ENCODE assay signal across 23 cellular contexts in the genomic region with DNA sequence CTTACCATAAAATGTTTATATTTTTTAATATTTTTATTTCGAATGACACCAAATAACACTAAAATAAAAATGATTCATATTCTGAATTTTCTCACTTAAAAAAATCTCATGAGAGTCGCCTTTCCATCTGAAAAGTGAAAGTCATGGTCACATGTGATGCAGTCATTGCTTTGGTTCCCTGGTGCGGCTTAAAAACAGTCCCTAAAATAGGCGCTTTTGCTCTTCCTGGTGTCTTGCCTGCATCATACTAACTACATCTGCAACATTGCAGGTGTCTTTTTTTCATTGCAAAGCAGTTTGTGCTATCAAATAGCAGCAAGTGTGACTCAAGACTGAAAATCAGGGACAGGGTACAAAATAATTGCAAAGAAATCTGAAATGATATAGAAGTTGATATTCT.
DNase-seq lines count a peak whose midpoint lies in the region; ATAC-seq and TF ChIP-seq lines count a peak whose summit lies in the region.
"Had no signal": no experiment of that assay in that cellular context is flagged by ENCODE, and none has a peak within 500 bp of the region (broad histone marks: within the 10 kb centered on the region; RNA-seq: fewer than 3 reads in every experiment).

No MANE protein-coding gene starts in this region.

- H3K4me1 ChIP-seq in ACC112 (ENCODE audit: control insufficient read depth, insufficient read depth, low read length, unreplicated experiment) (peaks cover 26% of the 10 kb centered on the region), OCI-LY3 (ENCODE audit: low read length) (peaks cover 18% of the 10 kb centered on the region), osteoblast (ENCODE audit: insufficient read depth, low read length) (peaks cover 25% of the 10 kb centered on the region), tibial nerve (no peaks in the 10 kb centered on the region)
- H3K4me1 ChIP-seq: BLaER1 had no signal

- H3K27ac ChIP-seq in ACC112 (ENCODE audit: low read depth, low read length) (peak overlapping the region; percentile 84), OCI-LY3 (ENCODE audit: low read length) (no peak overlapping the region; the same call in 1 of the 2 replicates), osteoblast (ENCODE audit: low read depth, low read length) (peak overlapping the region; percentile 52), tibial nerve (no peak overlapping the region)
- H3K27ac ChIP-seq: 22Rv1, BLaER1, HL-60 had no signal

- no peak overlapping the region for H3K27ac Mint-ChIP-seq in effector memory CD8-positive, alpha-beta T cell
- H3K27ac Mint-ChIP-seq: CD4-positive, CD25-positive, alpha-beta regulatory T cell had no signal

- no peaks in the 10 kb centered on the region for H3K27me3 ChIP-seq in ACC112 (ENCODE audit: insufficient read depth, low read length)
- H3K27me3 ChIP-seq in OCI-LY3 (ENCODE audit: low read depth, low read length) = no peaks in the 10 kb centered on the region
- no peaks in the 10 kb centered on the region for H3K27me3 ChIP-seq in osteoblast (ENCODE audit: insufficient read depth, low read length)
- H3K27me3 ChIP-seq in tibial nerve = no peaks in the 10 kb centered on the region
- H3K27me3 ChIP-seq: BLaER1 had no signal

- no peaks in the 10 kb centered on the region for H3K27me3 Mint-ChIP-seq in effector memory CD8-positive, alpha-beta T cell
- H3K27me3 Mint-ChIP-seq: CD4-positive, CD25-positive, alpha-beta regulatory T cell had no signal

- TF ChIP-seq EP300 in tibial nerve (IDR thresholded peaks at IDR 0.05) = no peak

- TF ChIP-seq POLR2A in tibial nerve (IDR thresholded peaks at IDR 0.05) = no peak

- H3K4me1 Mint-ChIP-seq in effector memory CD8-positive, alpha-beta T cell (ENCODE audit: low read depth in 2 of 2) = no peaks in the 10 kb centered on the region
- H3K4me1 Mint-ChIP-seq: CD4-positive, CD25-positive, alpha-beta regulatory T cell had no signal

- H2AFZ ChIP-seq in ACC112 (ENCODE audit: low read length, unreplicated experiment) = no peak overlapping the region
- no peak overlapping the region for H2AFZ ChIP-seq in OCI-LY3 (ENCODE audit: low read depth, low read length)
- H2AFZ ChIP-seq in osteoblast (ENCODE audit: low read length) = no peak overlapping the region

- H3K9me3 ChIP-seq in OCI-LY3 (ENCODE audit: insufficient read depth, low read length) (no peaks in the 10 kb centered on the region), osteoblast (ENCODE audit: low read depth, low read length) (no peaks in the 10 kb centered on the region), tibial nerve (no peaks in the 10 kb centered on the region)
- H3K9me3 ChIP-seq: BLaER1, SK-N-SH had no signal

- peak overlapping the region; percentile 40 for H3K4me2 ChIP-seq in OCI-LY3 (ENCODE audit: low read length)
- H3K4me2 ChIP-seq in osteoblast (ENCODE audit: insufficient read depth, low read length) = no peak overlapping the region
- H3K4me2 ChIP-seq: BLaER1, SK-N-SH had no signal

- H4K20me1 ChIP-seq in OCI-LY3 (ENCODE audit: insufficient read depth, low read length) (no peaks in the 10 kb centered on the region), osteoblast (ENCODE audit: insufficient read depth, low read length) (no peaks in the 10 kb centered on the region)
- H4K20me1 ChIP-seq: BLaER1 had no signal

- DNase-seq in osteoblast (ENCODE audit: insufficient read length, low spot score, missing footprints) = no peak
- DNase-seq in effector memory CD8-positive, alpha-beta T cell = no peak
- no peak for DNase-seq in tibial nerve (ENCODE audit: low spot score in 2 of 2)
- DNase-seq: CD4-positive, CD25-positive, alpha-beta regulatory T cell; NCI-H1092 treated with DMSO at 0.1 percent for 48 hours; NCI-H1436; NCI-H187; NCI-H2081 treated with DMSO at 0.1 percent for 48 hours; NCI-H2171; NCI-H226; NCI-H510A; NCI-H69; SIG-M5; SK-N-SH; SW 1271 had no signal

- H3K79me2 ChIP-seq in ACC112 (ENCODE audit: control insufficient read depth, insufficient read depth, low read length, unreplicated experiment) (no peaks in the 10 kb centered on the region), OCI-LY3 (ENCODE audit: low read length) (no peaks in the 10 kb centered on the region), osteoblast (ENCODE audit: insufficient read depth, low read length) (no peaks in the 10 kb centered on the region)

- WGBS in tibial nerve, 2 donors = 93% methylated on average over 4 of the region's 4 CpGs

- no peaks in the 10 kb centered on the region for H3K36me3 ChIP-seq in ACC112 (ENCODE audit: insufficient read depth, low read length)
- H3K36me3 ChIP-seq in OCI-LY3 (replicated peaks; ENCODE audit: low read depth, low read length) = no peaks in the 10 kb centered on the region
- H3K36me3 ChIP-seq in osteoblast (ENCODE audit: insufficient read depth, low read length) = no peaks in the 10 kb centered on the region
- H3K36me3 ChIP-seq in tibial nerve = no peaks in the 10 kb centered on the region
- H3K36me3 ChIP-seq: BLaER1 had no signal

- no peak overlapping the region for H3K9ac ChIP-seq in OCI-LY3 (ENCODE audit: low read length)
- H3K9ac ChIP-seq: BLaER1, SK-N-SH had no signal

- H3K36me3 Mint-ChIP-seq in effector memory CD8-positive, alpha-beta T cell (ENCODE audit: insufficient read depth) = no peaks in the 10 kb centered on the region
- H3K36me3 Mint-ChIP-seq: CD4-positive, CD25-positive, alpha-beta regulatory T cell had no signal

- TF ChIP-seq CTCF in OCI-LY3 (IDR thresholded peaks at IDR 0.05; ENCODE audit: low read depth, low read length) (no peak), osteoblast (IDR thresholded peaks at IDR 0.05; ENCODE audit: extremely low read depth, low read depth, low read length) (no peak), tibial nerve (IDR thresholded peaks at IDR 0.05) (no peak)

- H3K4me3 ChIP-seq in ACC112 (ENCODE audit: low read depth, low read length) (no peak overlapping the region), OCI-LY3 (ENCODE audit: low read length) (no peak overlapping the region), osteoblast (ENCODE audit: insufficient read depth, low read length) (no peak overlapping the region), tibial nerve (no peak overlapping the region)
- H3K4me3 ChIP-seq: BLaER1 had no signal

- ATAC-seq in HG02678 (IDR thresholded peaks at IDR 0.05; ENCODE audit: unreplicated experiment) = peak; percentile 50
- ATAC-seq in effector memory CD8-positive, alpha-beta T cell (replicated peaks) = no peak
- ATAC-seq in HG02623 (IDR thresholded peaks at IDR 0.05; ENCODE audit: unreplicated experiment) = no peak
- ATAC-seq in HG02840 (IDR thresholded peaks at IDR 0.05; ENCODE audit: low FRiP score, unreplicated experiment) = no peak

- H3K9me3 Mint-ChIP-seq in effector memory CD8-positive, alpha-beta T cell = peaks cover 0 to 3% of the 10 kb centered on the region in 2 donors

- no peak overlapping the region for H3K4me3 Mint-ChIP-seq in effector memory CD8-positive, alpha-beta T cell
- H3K4me3 Mint-ChIP-seq: CD4-positive, CD25-positive, alpha-beta regulatory T cell had no signal

Comparison
In these comparisons a context has a peak if more than half of its experiments do, and no peak if none do; other contexts are left out.
1. H3K27ac ChIP-seq: peak in ACC112 (single experiment) and osteoblast (single experiment); none in OCI-LY3 (single experiment) and tibial nerve (0 of 4).